7 cellular contexts compared by ENCODE assay signal in the genomic region with DNA sequence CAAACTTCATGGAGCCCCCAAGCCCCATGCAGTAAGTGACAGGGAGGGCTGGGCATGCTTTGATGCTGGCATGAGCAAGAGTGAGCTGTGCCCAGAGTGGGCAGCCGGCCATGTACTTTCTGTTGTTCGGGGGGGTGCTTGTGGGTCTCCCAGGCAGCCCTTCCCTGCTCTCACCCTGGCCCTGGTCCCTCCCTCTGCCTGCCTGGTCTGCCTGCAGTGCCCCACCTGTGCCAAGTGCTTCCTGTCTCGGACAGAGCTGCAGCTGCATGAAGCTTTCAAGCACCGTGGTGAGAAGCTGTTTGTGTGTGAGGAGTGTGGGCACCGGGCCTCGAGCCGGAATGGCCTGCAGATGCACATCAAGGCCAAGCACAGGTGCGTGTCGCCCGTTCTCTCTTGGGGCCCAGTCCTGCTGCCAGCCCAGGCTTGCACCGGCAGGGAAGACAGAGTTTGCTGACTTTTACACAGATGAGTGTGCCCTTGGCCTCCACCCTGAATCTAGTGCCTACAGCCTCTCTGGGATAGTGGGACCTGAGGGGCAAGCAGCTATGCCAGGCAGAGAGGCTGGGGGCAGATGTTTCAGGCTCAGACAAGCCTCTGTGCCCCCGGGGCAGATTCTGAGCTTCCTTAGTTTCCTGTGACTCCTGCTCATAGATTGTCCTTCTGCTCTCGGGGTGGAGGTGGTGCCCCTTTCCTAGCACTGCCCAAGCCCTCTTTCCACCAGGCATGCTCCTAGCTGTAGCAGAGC.
DNase-seq lines count a peak whose midpoint lies in the region; ATAC-seq, FAIRE-seq and TF ChIP-seq lines count a peak whose summit lies in the region.
"Had no signal": no experiment of that assay in that cellular context is flagged by ENCODE, and none has a peak within 500 bp of the region (broad histone marks: within the 10 kb centered on the region; RNA-seq: fewer than 3 reads in every experiment).

No MANE protein-coding gene starts in this region.

- peaks cover 34 to 78% (median 50%) of the 10 kb centered on the region in 11 experiments for H3K36me3 ChIP-seq in BLaER1 treated with 17β-estradiol and CSF1 and Interleukin-3, amounts not matched to agents 10 nM and 100 nM
- H3K36me3 ChIP-seq in RWPE2 (ENCODE audit: low read depth), result peaks cover 51% of the 10 kb centered on the region

- TF ChIP-seq CTCF in RWPE2 (IDR thresholded peaks at IDR 0.05; ENCODE audit: poor library complexity, severe bottlenecking), result no peak

- FAIRE-seq in HTR-8/SVneo (lab: Jason Lieb, UNC), result no peak

- peak overlapping the region in 7 of 11 experiments; percentile 4 to 56 (median 34); a peak in 11 of 22 replicates for H3K9ac ChIP-seq in BLaER1 treated with 17β-estradiol and CSF1 and Interleukin-3, amounts not matched to agents 10 nM and 100 nM

- H3K9me3 ChIP-seq in BLaER1 treated with 17β-estradiol and CSF1 and Interleukin-3, amounts not matched to agents 10 nM and 100 nM (replicated peaks in 1 of 11), result no peaks in the 10 kb centered on the region
- H3K9me3 ChIP-seq in RWPE2 (ENCODE audit: severe bottlenecking), result no peaks in the 10 kb centered on the region

- peaks cover 79 to 100% (median 89%) of the 10 kb centered on the region in 10 experiments for H3K4me1 ChIP-seq in BLaER1 treated with 17β-estradiol and CSF1 and Interleukin-3, amounts not matched to agents 10 nM and 100 nM
- H3K4me1 ChIP-seq in RWPE2 (ENCODE audit: insufficient read depth, poor library complexity, severe bottlenecking), result peaks cover 17% of the 10 kb centered on the region

- no peak for DNase-seq in RWPE2 (ENCODE audit: low spot score)
- DNase-seq in hippocampal formation (lab: John Stamatoyannopoulos, UW), result peak; percentile 69 to 74
- DNase-seq in GDM1 (lab: John Stamatoyannopoulos, UW), result no peak
- DNase-seq in COR-L47 (lab: John Stamatoyannopoulos, UW), result no peak
- DNase-seq in HTR-8/SVneo (ENCODE audit: insufficient read length, low spot score), result no peak

- peak overlapping the region; percentile 67 to 89 (median 85); a peak in 21 of 22 replicates for H3K4me2 ChIP-seq in BLaER1 treated with 17β-estradiol and CSF1 and Interleukin-3, amounts not matched to agents 10 nM and 100 nM

- H3K27ac ChIP-seq in BLaER1 treated with 17β-estradiol and CSF1 and Interleukin-3, amounts not matched to agents 10 nM and 100 nM, result peak overlapping the region in 1 of 11 experiments; percentile 5; a peak in 2 of 22 replicates
- peak overlapping the region; percentile 60 for H3K27ac ChIP-seq in RWPE2 (ENCODE audit: poor library complexity, severe bottlenecking)
- H3K27ac ChIP-seq: C4-2B had no signal

- peaks cover 82 to 100% (median 96%) of the 10 kb centered on the region in 11 experiments for H4K20me1 ChIP-seq in BLaER1 treated with 17β-estradiol and CSF1 and Interleukin-3, amounts not matched to agents 10 nM and 100 nM

- H3K27me3 ChIP-seq in BLaER1 treated with 17β-estradiol and CSF1 and Interleukin-3, amounts not matched to agents 10 nM and 100 nM, result no peaks in the 10 kb centered on the region
- no peaks in the 10 kb centered on the region for H3K27me3 ChIP-seq in RWPE2 (ENCODE audit: insufficient read depth, poor library complexity, severe bottlenecking)

- no peak overlapping the region for H3K4me3 ChIP-seq in BLaER1 treated with 17β-estradiol and CSF1 and Interleukin-3, amounts not matched to agents 10 nM and 100 nM
- no peak overlapping the region for H3K4me3 ChIP-seq in RWPE2 (ENCODE audit: severe bottlenecking)

- ATAC-seq in RWPE2 (ENCODE audit: low read depth), result peak; percentile 43

Comparison
In these comparisons a context has a peak if more than half of its experiments do, and no peak if none do; other contexts are left out.
1. DNase-seq: peak in hippocampal formation (2 of 2); none in RWPE2 (single experiment), GDM1 (single experiment), COR-L47 (single experiment) and HTR-8/SVneo (single experiment).